In genomic region chr13:94925263-94925662, GRCh38 we compare ENCODE assay signal across 24 cellular contexts.
"Had no signal": no experiment of that assay in that cellular context is flagged by ENCODE, and none has a peak within 500 bp of the region (broad histone marks: within the 10 kb centered on the region; RNA-seq: fewer than 3 reads in every experiment).

No MANE protein-coding gene starts in this region.

- DNase-seq: colonic mucosa; cortex of kidney; dermis blood vessel endothelial cell; dorsolateral prefrontal cortex; effector CD4-positive, alpha-beta T cell; effector CD8-positive, alpha-beta T cell; effector memory CD4-positive, alpha-beta T cell; effector memory CD8-positive, alpha-beta T cell; endodermal cell; erythroblast; esophagus squamous epithelium; foreskin fibroblast; foreskin keratinocyte; foreskin melanocyte; gastrocnemius medialis; glutamatergic neuron; head of caudate nucleus; heart left ventricle; heart right ventricle had no signal

- ATAC-seq: effector memory CD8-positive, alpha-beta T cell; esophagus mucosa; foreskin keratinocyte; gastrocnemius medialis; gastroesophageal sphincter; heart left ventricle; heart right ventricle had no signal

- H3K4me1 ChIP-seq: colonic mucosa, esophagus muscularis mucosa, esophagus squamous epithelium, foreskin keratinocyte, gastrocnemius medialis, gastroesophageal sphincter, heart left ventricle, heart right ventricle had no signal

- H3K9me3 ChIP-seq: colonic mucosa, esophagus muscularis mucosa, esophagus squamous epithelium, gastrocnemius medialis, gastroesophageal sphincter, heart left ventricle, heart right ventricle had no signal

- H3K36me3 ChIP-seq: colonic mucosa, esophagus muscularis mucosa, esophagus squamous epithelium, gastrocnemius medialis, gastroesophageal sphincter, heart left ventricle, heart right ventricle had no signal

- H3K4me3 ChIP-seq: colonic mucosa, coronary artery, dorsolateral prefrontal cortex, esophagus muscularis mucosa, esophagus squamous epithelium, gastrocnemius medialis, gastroesophageal sphincter, heart left ventricle, heart right ventricle had no signal

- H3K27ac ChIP-seq: colonic mucosa, coronary artery, dorsolateral prefrontal cortex, epithelial cell of prostate, esophagus muscularis mucosa, esophagus squamous epithelium, foreskin keratinocyte, gastrocnemius medialis, gastroesophageal sphincter, heart left ventricle, heart right ventricle had no signal

- H3K27me3 ChIP-seq: colonic mucosa, dorsolateral prefrontal cortex, esophagus muscularis mucosa, esophagus squamous epithelium, gastrocnemius medialis, heart left ventricle had no signal
